10 cellular contexts compared by ENCODE assay signal in genomic region chr1:154729031-154729442, GRCh38.
DNase-seq lines count a peak whose midpoint lies in the region; ATAC-seq and TF ChIP-seq lines count a peak whose summit lies in the region.
"Had no signal": no experiment of that assay in that cellular context is flagged by ENCODE, and none has a peak within 500 bp of the region (broad histone marks: within the 10 kb centered on the region; RNA-seq: fewer than 3 reads in every experiment).

No MANE protein-coding gene starts in this region.

- intact Hi-C loops in Right ventricle myocardium superior (cut with DNase I) (no loop called here), uterus (cut with DNase I; ENCODE audit: low total_unique reads) (no loop called here)

- no peak overlapping the region for H3K9ac ChIP-seq in adipocyte (ENCODE audit: low read length)

- no peak for TF ChIP-seq POLR2A in uterus (IDR thresholded peaks at IDR 0.05)

- no peak for DNase-seq in Right ventricle myocardium superior
- DNase-seq in right atrium auricular region (ENCODE audit: low spot score) = no peak
- DNase-seq in adipocyte (ENCODE audit: low read depth) = no peak
- peak; percentile 31 for DNase-seq in iPS-NIHi7 (ENCODE audit: extremely low spot score)
- peak; percentile 68 to 75 for DNase-seq in uterus
- DNase-seq in RWPE1 (ENCODE audit: low spot score) = no peak
- no peak for DNase-seq in cortex of kidney (lab: John Stamatoyannopoulos, UW)
- DNase-seq in activated CD4-positive, CD25-positive, alpha-beta regulatory T cell treated with anti-CD3 and anti-CD28 coated beads, Interleukin-2, amount 50 U/mL, for 72 hours = no peak
- DNase-seq: NCI-H446 treated with DMSO at 0.1 percent for 48 hours, thyroid gland had no signal

- CTCF ChIA-PET in RWPE1 (lab: Yijun Ruan, JAX) = interaction anchor here (0.6 to 0.8 kb wide), 2 partner anchors 27 to 59 kb away, joined by 3 to 4 read pairs; no protein-coding TSS in a partner anchor

- no peaks in the 10 kb centered on the region for H3K36me3 ChIP-seq in right atrium auricular region
- H3K36me3 ChIP-seq in adipocyte (ENCODE audit: control insufficient read depth, insufficient read depth, low read length, severe bottlenecking) = no peaks in the 10 kb centered on the region
- no peaks in the 10 kb centered on the region for H3K36me3 ChIP-seq in uterus
- H3K36me3 ChIP-seq: thyroid gland had no signal

- POLR2A ChIA-PET in RWPE1 (lab: Yijun Ruan, JAX; ENCODE audit: low non-redundant PET) = no interaction called here

- H3K27me3 ChIP-seq in right atrium auricular region = no peaks in the 10 kb centered on the region
- peaks cover 4% of the 10 kb centered on the region for H3K27me3 ChIP-seq in adipocyte (replicated peaks; ENCODE audit: control insufficient read depth, insufficient read depth, low read length)
- H3K27me3 ChIP-seq in uterus = no peaks in the 10 kb centered on the region
- H3K27me3 ChIP-seq: thyroid gland had no signal

- H3K4me3 ChIP-seq in right atrium auricular region (no peak overlapping the region), adipocyte (ENCODE audit: low read length) (peak overlapping the region; percentile 21), uterus (no peak overlapping the region)
- H3K4me3 ChIP-seq: thyroid gland had no signal

- H3K27ac ChIP-seq in right atrium auricular region (peak overlapping the region in 1 of 2 donors; percentile 26), uterus (peak overlapping the region; percentile 92), RWPE1 (no peak overlapping the region)
- H3K27ac ChIP-seq: thyroid gland had no signal

- peak; percentile 73 for ATAC-seq in Right ventricle myocardium superior (ENCODE audit: poor library complexity)

- TF ChIP-seq CTCF in right atrium auricular region (IDR thresholded peaks at IDR 0.05) (no peak), uterus (IDR thresholded peaks at IDR 0.05) (no peak), RWPE1 (conservative IDR thresholded peaks at IDR 0.05; ENCODE audit: low read depth) (no peak)

- H3K9me3 ChIP-seq in right atrium auricular region (no peaks in the 10 kb centered on the region), adipocyte (ENCODE audit: control insufficient read depth, low read length) (no peaks in the 10 kb centered on the region), uterus (no peaks in the 10 kb centered on the region)
- H3K9me3 ChIP-seq: thyroid gland had no signal

- peaks cover 0 to 59% of the 10 kb centered on the region in 2 donors for H3K4me1 ChIP-seq in right atrium auricular region
- H3K4me1 ChIP-seq in adipocyte (ENCODE audit: control insufficient read depth, insufficient read depth, low read length) = peaks cover 34% of the 10 kb centered on the region
- peaks cover 26 to 45% of the 10 kb centered on the region in 2 donors for H3K4me1 ChIP-seq in uterus

Comparison
In these comparisons a context has a peak if more than half of its experiments do, and no peak if none do; other contexts are left out.
1. DNase-seq: peak in iPS-NIHi7 (single experiment) and uterus (2 of 2); none in Right ventricle myocardium superior (single experiment), right atrium auricular region (single experiment), adipocyte (single experiment), RWPE1 (single experiment), cortex of kidney (single experiment) and activated CD4-positive, CD25-positive, alpha-beta regulatory T cell treated with anti-CD3 and anti-CD28 coated beads, Interleukin-2, amount 50 U/mL, for 72 hours (single experiment).